29 cellular contexts compared by ENCODE assay signal in genomic region chr10:14485986-14486385, GRCh38.
"Had no signal": no experiment of that assay in that cellular context is flagged by ENCODE, and none has a peak within 500 bp of the region (broad histone marks: within the 10 kb centered on the region; RNA-seq: fewer than 3 reads in every experiment).

No MANE protein-coding gene starts in this region.

- H3K27me3 ChIP-seq: brain microvascular endothelial cell, dorsolateral prefrontal cortex, gastroesophageal sphincter had no signal

- H3K36me3 ChIP-seq: brain microvascular endothelial cell, gastroesophageal sphincter, heart right ventricle had no signal

- DNase-seq: activated CD4-positive, alpha-beta memory T cell treated with anti-CD3 and anti-CD28 coated beads, Interleukin-2, amount 10 ng/mL, durations not matched to agents 7 days and 5 days; activated CD4-positive, alpha-beta T cell treated with anti-CD3 and anti-CD28 coated beads for 1 hour; activated CD4-positive, alpha-beta T cell treated with anti-CD3 and anti-CD28 coated beads for 4 hours; activated CD4-positive, alpha-beta T cell treated with anti-CD3 and anti-CD28 coated beads, Interleukin-2, amount 10 ng/mL, durations not matched to agents 7 days and 5 days; activated CD4-positive, alpha-beta T cell treated with anti-CD3 and anti-CD28 coated beads, Interleukin-2, amount 50 U/mL, for 4 hours; activated CD8-positive, alpha-beta memory T cell treated with anti-CD3 and anti-CD28 coated beads, Interleukin-2, amount 50 U/mL, for 48 hours; activated gamma-delta T cell; activated naive CD4-positive, alpha-beta T cell; activated naive CD4-positive, alpha-beta T cell treated with anti-CD3 and anti-CD28 coated beads, Interleukin-2, amount 10 ng/mL, durations not matched to agents 7 days and 5 days; activated naive CD8-positive, alpha-beta T cell treated with anti-CD3 and anti-CD28 coated beads, Interleukin-2, amount 10 ng/mL, durations not matched to agents 7 days and 5 days; activated T-cell treated with anti-CD3 and anti-CD28 coated beads for 4 hours; activated T-cell treated with anti-CD3 and anti-CD28 coated beads, Interleukin-2, amount 50 U/mL, for 24 hours; activated T-cell treated with anti-CD3 and anti-CD28 coated beads, Interleukin-2, amount 50 U/mL, for 72 hours; amniotic stem cell; anterior cingulate cortex; brain microvascular endothelial cell; dorsolateral prefrontal cortex; effector memory CD4-positive, alpha-beta T cell; endodermal cell; foreskin melanocyte; heart right ventricle; T-helper 17 cell had no signal

- H2AFZ ChIP-seq: hepatocyte had no signal

- H3K27ac ChIP-seq: brain microvascular endothelial cell, coronary artery, gastroesophageal sphincter, heart right ventricle, hepatocyte, VCaP had no signal

- ATAC-seq: activated naive CD4-positive, alpha-beta T cell treated with anti-CD3 and anti-CD28 coated beads, Interleukin-2, amount 50 U/mL, for 72 hours; activated T-cell treated with anti-CD3 and anti-CD28 coated beads, Interleukin-2, amount 50 U/mL, for 72 hours; esophagus mucosa; gastroesophageal sphincter; heart right ventricle; T-helper 17 cell; WTC11 had no signal

- H3K9me3 ChIP-seq: heart right ventricle had no signal

- H3K4me3 ChIP-seq: coronary artery, gastroesophageal sphincter, heart right ventricle, hepatocyte had no signal

- H3K4me2 ChIP-seq: hepatocyte had no signal
